5 cellular contexts compared by ENCODE assay signal in the genomic region with DNA sequence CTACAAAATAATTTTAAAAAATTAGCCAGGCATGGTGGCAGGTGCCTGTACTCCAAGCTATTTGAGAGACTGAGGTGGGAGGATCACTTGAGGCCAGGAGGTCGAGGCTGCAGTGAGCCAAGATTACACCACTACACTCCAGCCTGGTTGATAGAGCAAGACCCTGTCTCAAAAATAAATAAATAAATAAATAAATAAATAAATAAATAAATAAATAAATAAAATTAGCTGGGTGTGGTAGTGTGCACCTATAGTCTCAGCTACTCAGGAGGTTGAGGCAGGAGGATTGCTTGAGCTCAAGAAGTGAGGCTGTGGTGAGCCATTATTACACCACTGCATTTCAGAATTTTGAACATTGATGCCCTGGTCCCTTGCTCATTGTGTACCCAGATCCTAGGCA. TPM values are rescaled to one million over a fixed set of nuclear protein-coding genes. Genes with fewer than 3 reads are reported as not detected.
"Had no signal": no experiment of that assay in that cellular context is flagged by ENCODE, and none has a peak within 500 bp of the region (broad histone marks: within the 10 kb centered on the region; RNA-seq: fewer than 3 reads in every experiment).

No MANE protein-coding gene starts in this region.

RNA-seq across cellular contexts. Expression of gene PLA1A, which starts 2.8 kb away (rescaled TPM):
- total RNA-seq: GM23248, H7, HT-29 had no signal
- polyA plus RNA-seq: GM23248, IgD-negative memory B cell had no signal

RNA-seq across cellular contexts. Expression of gene ADPRH, which starts 15.6 kb away (rescaled TPM):
- total RNA-seq: H4 had no signal

RNA-seq across cellular contexts. Expression of gene CD80, which starts 35.5 kb away (rescaled TPM):
- total RNA-seq: GM23248, H4, H7, HT-29 had no signal
- polyA plus RNA-seq: GM23248 had no signal
